Comparison of ENCODE assay signal across 16 cellular contexts in the genomic region with DNA sequence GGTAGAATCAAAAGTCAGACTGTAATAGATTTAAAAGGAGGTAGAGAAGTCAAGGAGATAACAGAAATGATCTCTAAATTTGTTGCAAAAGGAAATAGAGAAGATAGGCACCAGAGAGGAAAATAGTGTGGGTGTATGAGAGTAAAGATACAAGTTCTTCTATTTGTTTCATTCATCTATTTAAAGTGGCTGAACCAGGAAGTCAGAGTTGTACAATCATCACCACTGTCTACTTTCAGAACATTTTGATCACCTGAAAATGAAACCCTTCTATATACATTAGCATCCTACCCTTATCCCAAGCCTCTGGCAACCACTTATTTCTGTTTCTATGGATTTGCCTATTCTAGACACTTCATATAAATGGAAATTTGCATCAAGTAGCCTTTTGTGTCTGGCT. TPM values are rescaled to one million over a fixed set of nuclear protein-coding genes. Genes with fewer than 3 reads are reported as not detected.
DNase-seq lines count a peak whose midpoint lies in the region; ATAC-seq and TF ChIP-seq lines count a peak whose summit lies in the region.
"Had no signal": no experiment of that assay in that cellular context is flagged by ENCODE, and none has a peak within 500 bp of the region (broad histone marks: within the 10 kb centered on the region; RNA-seq: fewer than 3 reads in every experiment).

No MANE protein-coding gene starts in this region.

- CTCF ChIA-PET in activated CD4-positive, alpha-beta T cell treated with anti-CD3 and anti-CD28 coated beads for 36 hours (lab: Charles Lee): no interaction called here
- CTCF ChIA-PET in naive thymus-derived CD4-positive, alpha-beta T cell (lab: Charles Lee): no interaction called here

- no peak overlapping the region for H3K4me2 ChIP-seq in osteoblast (ENCODE audit: insufficient read depth, low read length)
- H3K4me2 ChIP-seq: SK-N-SH had no signal

- H3K27ac Mint-ChIP-seq in activated CD4-positive, alpha-beta T cell treated with anti-CD3 and anti-CD28 coated beads for 36 hours: peak overlapping the region; percentile 62
- peak overlapping the region in 5 of 9 donors; percentile 11 to 75 (median 62) for H3K27ac Mint-ChIP-seq in naive thymus-derived CD4-positive, alpha-beta T cell

- H3K36me3 ChIP-seq in naive thymus-derived CD4-positive, alpha-beta T cell (ENCODE audit: control insufficient read depth in 2 of 3, insufficient read depth in 3 of 3, low read length in 3 of 3): peaks cover 0 to 6% (median 0%) of the 10 kb centered on the region in 3 experiments
- H3K36me3 ChIP-seq in osteoblast (ENCODE audit: insufficient read depth, low read length): peaks cover 31% of the 10 kb centered on the region

- H3K4me3 Mint-ChIP-seq in activated CD4-positive, alpha-beta T cell treated with anti-CD3 and anti-CD28 coated beads for 36 hours: no peak overlapping the region
- H3K4me3 Mint-ChIP-seq in naive thymus-derived CD4-positive, alpha-beta T cell: peak overlapping the region in 4 of 10 donors; percentile 2 to 58 (median 50)
- H3K4me3 Mint-ChIP-seq: CD8-positive, alpha-beta memory T cell had no signal

- H3K79me2 ChIP-seq in osteoblast (ENCODE audit: insufficient read depth, low read length): peaks cover 89% of the 10 kb centered on the region

- intact Hi-C loops in activated CD4-positive, alpha-beta T cell treated with anti-CD3 and anti-CD28 coated beads for 36 hours (cut with DNase I, micrococcal nuclease): no loop called here
- intact Hi-C loops in naive thymus-derived CD4-positive, alpha-beta T cell (cut with micrococcal nuclease): loop anchor here in 1 of 2 donors (5.0 kb wide), 1 partner anchor 36 kb away; a partner anchor contains a TSS

- no peak overlapping the region for H3K4me3 ChIP-seq in naive thymus-derived CD4-positive, alpha-beta T cell (ENCODE audit: low read length)
- H3K4me3 ChIP-seq in osteoblast (ENCODE audit: insufficient read depth, low read length): no peak overlapping the region

- H3K27ac ChIP-seq in naive thymus-derived CD4-positive, alpha-beta T cell (ENCODE audit: low read depth, low read length): no peak overlapping the region
- H3K27ac ChIP-seq in osteoblast (ENCODE audit: low read depth, low read length): no peak overlapping the region
- H3K27ac ChIP-seq: brain microvascular endothelial cell had no signal

- H3K36me3 Mint-ChIP-seq in activated CD4-positive, alpha-beta T cell treated with anti-CD3 and anti-CD28 coated beads for 36 hours (ENCODE audit: low read depth): peaks cover 60% of the 10 kb centered on the region
- peaks cover 10 to 53% (median 51%) of the 10 kb centered on the region in 5 donors for H3K36me3 Mint-ChIP-seq in naive thymus-derived CD4-positive, alpha-beta T cell

- TF ChIP-seq CTCF in osteoblast (IDR thresholded peaks at IDR 0.05; ENCODE audit: extremely low read depth, low read depth, low read length): no peak

- no peak overlapping the region for H2AFZ ChIP-seq in osteoblast (ENCODE audit: low read length)

- peaks cover 5 to 24% of the 10 kb centered on the region in 2 donors for H3K4me1 ChIP-seq in naive thymus-derived CD4-positive, alpha-beta T cell (ENCODE audit: control insufficient read depth in 2 of 2, insufficient read depth in 2 of 2, low read length in 2 of 2)
- H3K4me1 ChIP-seq in osteoblast (ENCODE audit: insufficient read depth, low read length): peaks cover 2% of the 10 kb centered on the region

- H3K4me1 Mint-ChIP-seq in activated CD4-positive, alpha-beta T cell treated with anti-CD3 and anti-CD28 coated beads for 36 hours: peaks cover 61% of the 10 kb centered on the region
- H3K4me1 Mint-ChIP-seq in naive thymus-derived CD4-positive, alpha-beta T cell: peaks cover 36 to 84% (median 76%) of the 10 kb centered on the region in 7 donors

- no peaks in the 10 kb centered on the region for H3K27me3 Mint-ChIP-seq in activated CD4-positive, alpha-beta T cell treated with anti-CD3 and anti-CD28 coated beads for 36 hours
- no peaks in the 10 kb centered on the region for H3K27me3 Mint-ChIP-seq in naive thymus-derived CD4-positive, alpha-beta T cell
- H3K27me3 Mint-ChIP-seq: CD8-positive, alpha-beta memory T cell had no signal

- H3K27me3 ChIP-seq in naive thymus-derived CD4-positive, alpha-beta T cell (ENCODE audit: control insufficient read depth in 2 of 2, insufficient read depth in 2 of 2, low read length in 2 of 2): no peaks in the 10 kb centered on the region
- H3K27me3 ChIP-seq in osteoblast (ENCODE audit: insufficient read depth, low read length): no peaks in the 10 kb centered on the region
- H3K27me3 ChIP-seq: brain microvascular endothelial cell had no signal

- H4K20me1 ChIP-seq in osteoblast (ENCODE audit: insufficient read depth, low read length): peaks cover 31% of the 10 kb centered on the region

- DNase-seq in activated CD4-positive, alpha-beta T cell treated with anti-CD3 and anti-CD28 coated beads for 36 hours: no peak
- DNase-seq in activated CD4-positive, alpha-beta T cell treated with anti-CD3 and anti-CD28 coated beads, Interleukin-2, amount 50 U/mL, for 48 hours: no peak
- no peak for DNase-seq in naive thymus-derived CD4-positive, alpha-beta T cell
- DNase-seq in osteoblast (ENCODE audit: insufficient read length, low spot score, missing footprints): no peak
- DNase-seq in COLO829 (ENCODE audit: low spot score): no peak
- DNase-seq: brain microvascular endothelial cell; CD8-positive, alpha-beta memory T cell; effector memory CD4-positive, alpha-beta T cell; Kasumi-1; mesenchymal stem cell; NCI-H1694; PC-3; SK-N-SH had no signal

- peak; percentile 84 for ATAC-seq in activated CD4-positive, alpha-beta T cell treated with anti-CD3 and anti-CD28 coated beads for 36 hours
- ATAC-seq in GM19351 (IDR thresholded peaks at IDR 0.05; ENCODE audit: unreplicated experiment) (peak; percentile 52), HG03442 (IDR thresholded peaks at IDR 0.05; ENCODE audit: unreplicated experiment) (peak; percentile 49), HG02642 (IDR thresholded peaks at IDR 0.05; ENCODE audit: poor library complexity, unreplicated experiment) (no peak)
- no peak for ATAC-seq in naive thymus-derived CD4-positive, alpha-beta T cell
- ATAC-seq: PC-3 had no signal

- H3K9me3 Mint-ChIP-seq in activated CD4-positive, alpha-beta T cell treated with anti-CD3 and anti-CD28 coated beads for 36 hours (ENCODE audit: low read depth): peaks cover 10% of the 10 kb centered on the region
- peaks cover 0 to 18% (median 9%) of the 10 kb centered on the region in 11 donors for H3K9me3 Mint-ChIP-seq in naive thymus-derived CD4-positive, alpha-beta T cell

- peaks cover 0 to 6% (median 0%) of the 10 kb centered on the region in 3 experiments for H3K9me3 ChIP-seq in naive thymus-derived CD4-positive, alpha-beta T cell (ENCODE audit: control insufficient read depth in 2 of 3, low read length in 3 of 3)
- no peaks in the 10 kb centered on the region for H3K9me3 ChIP-seq in osteoblast (ENCODE audit: low read depth, low read length)
- H3K9me3 ChIP-seq: SK-N-SH had no signal

- POLR2A ChIA-PET in activated CD4-positive, alpha-beta T cell treated with anti-CD3 and anti-CD28 coated beads for 36 hours (lab: Charles Lee): no interaction called here
- POLR2A ChIA-PET in naive thymus-derived CD4-positive, alpha-beta T cell (lab: Charles Lee): no interaction called here

RNA-seq across cellular contexts. Expression of a gene that starts 36.7 kb away (rescaled TPM):
- 10 to 100 TPM; 47.9 to 50.3 TPM for total RNA-seq in activated CD4-positive, alpha-beta T cell treated with anti-CD3 and anti-CD28 coated beads for 36 hours
- total RNA-seq in naive thymus-derived CD4-positive, alpha-beta T cell: 10 to 100 TPM; 60.9 to 67.0 (median 62.7) TPM
- 10 to 100 TPM; 23.7 to 31.3 TPM for polyA plus RNA-seq in naive thymus-derived CD4-positive, alpha-beta T cell
- 40.5 and 47.4 TPM in 2 replicates for total RNA-seq in osteoblast

Comparison
In these comparisons a context has a peak if more than half of its experiments do, and no peak if none do; other contexts are left out.
1. ATAC-seq: peak in activated CD4-positive, alpha-beta T cell treated with anti-CD3 and anti-CD28 coated beads for 36 hours (single experiment), GM19351 (single experiment) and HG03442 (single experiment); none in naive thymus-derived CD4-positive, alpha-beta T cell (single experiment) and HG02642 (single experiment).